13 cellular contexts compared by ENCODE assay signal in the genomic region with DNA sequence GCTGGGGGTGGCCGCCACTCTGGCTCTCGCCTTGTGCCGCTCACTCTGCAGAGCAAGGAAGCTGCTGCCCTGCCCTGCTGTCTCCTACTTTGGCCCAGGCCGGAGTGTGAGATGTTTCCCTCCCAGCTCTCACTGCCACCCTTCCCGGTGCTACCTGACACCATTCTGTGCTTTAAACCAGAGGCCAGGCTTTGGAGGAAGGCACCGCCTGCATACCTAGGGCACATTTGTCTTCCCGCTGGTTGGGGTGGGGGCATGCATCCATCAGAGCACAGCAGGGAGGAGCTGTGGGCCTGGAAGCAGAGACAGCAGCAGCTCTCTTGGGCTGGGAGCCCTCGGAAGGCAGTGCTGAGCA.
DNase-seq lines count a peak whose midpoint lies in the region; ATAC-seq and TF ChIP-seq lines count a peak whose summit lies in the region.
"Had no signal": no experiment of that assay in that cellular context is flagged by ENCODE, and none has a peak within 500 bp of the region (broad histone marks: within the 10 kb centered on the region; RNA-seq: fewer than 3 reads in every experiment).

No MANE protein-coding gene starts in this region.

- peak; percentile 45 for DNase-seq in GM23338 (ENCODE audit: low spot score)
- DNase-seq in WTC11 (ENCODE audit: low spot score), result peak; percentile 36
- DNase-seq in iPS-NIHi7 (ENCODE audit: extremely low spot score), result peak; percentile 59
- peak; percentile 25 for DNase-seq in neural progenitor cell (ENCODE audit: low spot score)
- DNase-seq in foreskin melanocyte, result no peak
- no peak for DNase-seq in C1 segment of cervical spinal cord (lab: John Stamatoyannopoulos, UW)
- DNase-seq in HEK293T (ENCODE audit: extremely low spot score), result no peak
- DNase-seq: CD4-positive, alpha-beta memory T cell; DMS79 had no signal

- H3K79me2 ChIP-seq in GM23338 (replicated peaks; ENCODE audit: insufficient read depth), result no peaks in the 10 kb centered on the region
- no peaks in the 10 kb centered on the region for H3K79me2 ChIP-seq in neural progenitor cell (ENCODE audit: low read depth)

- TF ChIP-seq CTCF in GM23338 (conservative IDR thresholded peaks at IDR 0.05; ENCODE audit: low read depth in 2 of 2) (no peak), WTC11 (IDR thresholded peaks at IDR 0.05) (no peak), neural progenitor cell (IDR thresholded peaks at IDR 0.05) (no peak)

- H3K9me2 ChIP-seq in GM23338 (ENCODE audit: insufficient read depth), result no peaks in the 10 kb centered on the region

- no peaks in the 10 kb centered on the region for H4K20me1 ChIP-seq in GM23338 (replicated peaks; ENCODE audit: insufficient read depth)
- H4K20me1 ChIP-seq in neural progenitor cell (ENCODE audit: low read depth), result peaks cover 10% of the 10 kb centered on the region

- POLR2A ChIA-PET in WTC11 (lab: Charles Lee), result interaction anchor here (1.4 kb wide), 1 partner anchor 15 kb away, joined by 4 read pairs; no protein-coding TSS in a partner anchor
- POLR2A ChIA-PET in HEK293T (lab: Yijun Ruan, JAX), result no interaction called here

- H3K4me3 Mint-ChIP-seq in GM23338, result no peak overlapping the region
- H3K4me3 Mint-ChIP-seq in WTC11, result no peak overlapping the region
- H3K4me3 Mint-ChIP-seq in neural progenitor cell, result no peak overlapping the region
- H3K4me3 Mint-ChIP-seq: B cell, IgD-negative memory B cell had no signal

- H3K9ac ChIP-seq in neural progenitor cell, result no peak overlapping the region

- H3K9me3 ChIP-seq in neural progenitor cell (ENCODE audit: low read depth), result no peaks in the 10 kb centered on the region

- H2AFZ ChIP-seq in GM23338 (no peak overlapping the region), neural progenitor cell (replicated peaks) (no peak overlapping the region)

- H3F3A ChIP-seq in GM23338 (replicated peaks; ENCODE audit: low read depth), result no peaks in the 10 kb centered on the region
- peaks cover 13% of the 10 kb centered on the region for H3F3A ChIP-seq in neural progenitor cell (ENCODE audit: low read depth)

- CTCF ChIA-PET in WTC11 (lab: Charles Lee), result interaction anchor here (0.6 to 1.8 kb wide), 6 partner anchors 70 to 340 kb away, joined by 3 to 13 read pairs (median 4); partner anchors contain the start of gene SORCS2
- CTCF ChIA-PET in HEK293T (lab: Yijun Ruan, JAX), result interaction anchor here (0.6 to 0.9 kb wide), 2 partner anchors 70 to 196 kb away, joined by 3 read pairs; no protein-coding TSS in a partner anchor

- H3K4me1 ChIP-seq in GM23338 (ENCODE audit: insufficient read depth) (peaks cover 6% of the 10 kb centered on the region; the same call in 1 of the 2 replicates), neural progenitor cell (peaks cover 40% of the 10 kb centered on the region)

- ATAC-seq in GM23338, result peak; percentile 77
- ATAC-seq in WTC11, result peak; percentile 59
- no peak for ATAC-seq in HG02970 (IDR thresholded peaks at IDR 0.05; ENCODE audit: low FRiP score, unreplicated experiment)

- H3K4me2 ChIP-seq in GM23338 (no peak overlapping the region), neural progenitor cell (peak overlapping the region; percentile 6)

- H3K9me3 Mint-ChIP-seq in GM23338, result peaks cover 3% of the 10 kb centered on the region
- H3K9me3 Mint-ChIP-seq in WTC11, result peaks cover 8% of the 10 kb centered on the region; the same call in 1 of the 2 replicates
- H3K9me3 Mint-ChIP-seq in neural progenitor cell, result no peaks in the 10 kb centered on the region

- no peak overlapping the region for H3K4me3 ChIP-seq in GM23338
- no peak overlapping the region for H3K4me3 ChIP-seq in neural progenitor cell

- H3K27me3 ChIP-seq in GM23338 (ENCODE audit: insufficient read depth) (no peaks in the 10 kb centered on the region), neural progenitor cell (no peaks in the 10 kb centered on the region)

- H3K36me3 ChIP-seq in GM23338 (ENCODE audit: insufficient read depth) (no peaks in the 10 kb centered on the region), neural progenitor cell (no peaks in the 10 kb centered on the region)

- H3K27ac ChIP-seq in GM23338 (ENCODE audit: low read depth), result no peak overlapping the region
- H3K27ac ChIP-seq in neural progenitor cell, result no peak overlapping the region
- H3K27ac ChIP-seq: C4-2B had no signal

- H3K4me1 Mint-ChIP-seq in GM23338 (peaks cover 39% of the 10 kb centered on the region), WTC11 (peaks cover 50% of the 10 kb centered on the region), neural progenitor cell (peaks cover 45% of the 10 kb centered on the region)
- H3K4me1 Mint-ChIP-seq: B cell; CD4-positive, alpha-beta memory T cell had no signal

- H3K27ac Mint-ChIP-seq in GM23338, result no peak overlapping the region
- H3K27ac Mint-ChIP-seq in WTC11, result no peak overlapping the region
- H3K27ac Mint-ChIP-seq in neural progenitor cell, result peak overlapping the region; percentile 74
- H3K27ac Mint-ChIP-seq: B cell; CD4-positive, alpha-beta memory T cell; IgD-negative memory B cell had no signal

- H3K27me3 Mint-ChIP-seq in GM23338 (ENCODE audit: insufficient read depth, low read depth, poor library complexity) (peaks cover 23% of the 10 kb centered on the region), WTC11 (ENCODE audit: low read depth) (no peaks in the 10 kb centered on the region; the same call in 1 of the 2 replicates), neural progenitor cell (ENCODE audit: insufficient read depth, low read depth) (peaks cover 15% of the 10 kb centered on the region)

- H3K36me3 Mint-ChIP-seq in GM23338 (ENCODE audit: low read depth) (no peaks in the 10 kb centered on the region), WTC11 (peaks cover 3% of the 10 kb centered on the region; the same call in 1 of the 2 replicates), neural progenitor cell (no peaks in the 10 kb centered on the region)
- H3K36me3 Mint-ChIP-seq: CD4-positive, alpha-beta memory T cell; IgD-negative memory B cell had no signal

TF ChIP-seq in GM23338, 12 proteins besides CTCF, POLR2A, EP300 and RAD21 (continues in another document):
- no peak for TF ChIP-seq CREB1 (CRISPR knock-in tag; IDR thresholded peaks at IDR 0.05; ENCODE audit: low read depth)
- TF ChIP-seq, protein P1, sequence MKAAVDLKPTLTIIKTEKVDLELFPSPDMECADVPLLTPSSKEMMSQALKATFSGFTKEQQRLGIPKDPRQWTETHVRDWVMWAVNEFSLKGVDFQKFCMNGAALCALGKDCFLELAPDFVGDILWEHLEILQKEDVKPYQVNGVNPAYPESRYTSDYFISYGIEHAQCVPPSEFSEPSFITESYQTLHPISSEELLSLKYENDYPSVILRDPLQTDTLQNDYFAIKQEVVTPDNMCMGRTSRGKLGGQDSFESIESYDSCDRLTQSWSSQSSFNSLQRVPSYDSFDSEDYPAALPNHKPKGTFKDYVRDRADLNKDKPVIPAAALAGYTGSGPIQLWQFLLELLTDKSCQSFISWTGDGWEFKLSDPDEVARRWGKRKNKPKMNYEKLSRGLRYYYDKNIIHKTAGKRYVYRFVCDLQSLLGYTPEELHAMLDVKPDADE (IDR thresholded peaks at IDR 0.05), result no peak
- TF ChIP-seq ZNF114 (CRISPR knock-in tag; IDR thresholded peaks at IDR 0.05), result no peak
- TF ChIP-seq EZH2phosphoT487 (IDR thresholded peaks at IDR 0.05; ENCODE audit: unreplicated experiment), result no peak
- no peak for TF ChIP-seq STAT1 (IDR thresholded peaks at IDR 0.05; ENCODE audit: unreplicated experiment)

TF ChIP-seq in WTC11, 78 proteins besides CTCF, POLR2A, EP300 and RAD21 (continues in another document):
- TF ChIP-seq, protein P2, sequence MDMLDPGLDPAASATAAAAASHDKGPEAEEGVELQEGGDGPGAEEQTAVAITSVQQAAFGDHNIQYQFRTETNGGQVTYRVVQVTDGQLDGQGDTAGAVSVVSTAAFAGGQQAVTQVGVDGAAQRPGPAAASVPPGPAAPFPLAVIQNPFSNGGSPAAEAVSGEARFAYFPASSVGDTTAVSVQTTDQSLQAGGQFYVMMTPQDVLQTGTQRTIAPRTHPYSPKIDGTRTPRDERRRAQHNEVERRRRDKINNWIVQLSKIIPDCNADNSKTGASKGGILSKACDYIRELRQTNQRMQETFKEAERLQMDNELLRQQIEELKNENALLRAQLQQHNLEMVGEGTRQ (CRISPR knock-in tag; IDR thresholded peaks at IDR 0.05), result no peak
- TF ChIP-seq NR1H2 (CRISPR knock-in tag; IDR thresholded peaks at IDR 0.05) (no peak), ZNF121 (CRISPR knock-in tag; IDR thresholded peaks at IDR 0.05) (peak; percentile 91), ZNF423 (CRISPR knock-in tag; IDR thresholded peaks at IDR 0.05) (peak; percentile 38; the same call in 1 of the 2 replicates)
- TF ChIP-seq, protein P3, sequence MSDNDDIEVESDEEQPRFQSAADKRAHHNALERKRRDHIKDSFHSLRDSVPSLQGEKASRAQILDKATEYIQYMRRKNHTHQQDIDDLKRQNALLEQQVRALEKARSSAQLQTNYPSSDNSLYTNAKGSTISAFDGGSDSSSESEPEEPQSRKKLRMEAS (CRISPR knock-in tag; IDR thresholded peaks at IDR 0.05), result no peak

TF ChIP-seq in HEK293T, 16 proteins besides CTCF, POLR2A, EP300 and RAD21:
- TF ChIP-seq SUZ12 (IDR thresholded peaks at IDR 0.05) (no peak), FOXM1 (IDR thresholded peaks at IDR 0.05; ENCODE audit: borderline replicate concordance) (no peak), ELF4 (IDR thresholded peaks at IDR 0.05) (no peak), NFRKB (IDR thresholded peaks at IDR 0.05) (no peak), BHLHE40 (IDR thresholded peaks at IDR 0.05; ENCODE audit: borderline replicate concordance) (no peak), L3MBTL2 (conservative IDR thresholded peaks at IDR 0.05) (no peak)
- TF ChIP-seq, protein P4, sequence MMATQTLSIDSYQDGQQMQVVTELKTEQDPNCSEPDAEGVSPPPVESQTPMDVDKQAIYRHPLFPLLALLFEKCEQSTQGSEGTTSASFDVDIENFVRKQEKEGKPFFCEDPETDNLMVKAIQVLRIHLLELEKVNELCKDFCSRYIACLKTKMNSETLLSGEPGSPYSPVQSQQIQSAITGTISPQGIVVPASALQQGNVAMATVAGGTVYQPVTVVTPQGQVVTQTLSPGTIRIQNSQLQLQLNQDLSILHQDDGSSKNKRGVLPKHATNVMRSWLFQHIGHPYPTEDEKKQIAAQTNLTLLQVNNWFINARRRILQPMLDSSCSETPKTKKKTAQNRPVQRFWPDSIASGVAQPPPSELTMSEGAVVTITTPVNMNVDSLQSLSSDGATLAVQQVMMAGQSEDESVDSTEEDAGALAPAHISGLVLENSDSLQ (IDR thresholded peaks at IDR 0.05), result no peak

Comparison
In these comparisons a context has a peak if more than half of its experiments do, and no peak if none do; other contexts are left out.
1. DNase-seq: peak in GM23338 (single experiment), WTC11 (single experiment), iPS-NIHi7 (single experiment) and neural progenitor cell (single experiment); none in foreskin melanocyte (single experiment), C1 segment of cervical spinal cord (0 of 14) and HEK293T (single experiment).